In genomic region chr16:85288869-85289660, GRCh38 we compare ENCODE assay signal across 1 cellular context.
TF ChIP-seq lines count a peak whose summit lies in the region.

No MANE protein-coding gene starts in this region.

TF ChIP-seq in HepG2, 621 proteins besides CTCF, POLR2A, EP300 and RAD21 (continued from another document and continues in another):
- no peak for TF ChIP-seq LRRFIP1 (CRISPR knock-in tag; conservative IDR thresholded peaks at IDR 0.05)
- peak; percentile 74; the same call in 1 of the 2 replicates for TF ChIP-seq ZNF589 (CRISPR knock-in tag; conservative IDR thresholded peaks at IDR 0.05)
- TF ChIP-seq TARDBP (CRISPR knock-in tag; IDR thresholded peaks at IDR 0.05) = peak; percentile 91
- TF ChIP-seq ARID5B (CRISPR knock-in tag; IDR thresholded peaks at IDR 0.05) = peak; percentile 94
- no peak for TF ChIP-seq CSRNP2 (CRISPR knock-in tag; conservative IDR thresholded peaks at IDR 0.05; ENCODE audit: low read depth)
- no peak for TF ChIP-seq ZNF513 (CRISPR knock-in tag; conservative IDR thresholded peaks at IDR 0.05)
- TF ChIP-seq ZNF710 (CRISPR knock-in tag; IDR thresholded peaks at IDR 0.05; ENCODE audit: borderline replicate concordance) = peak; percentile 82
- TF ChIP-seq NCOR1 (IDR thresholded peaks at IDR 0.05; ENCODE audit: borderline replicate concordance, low read length) = peak; percentile 94
- no peak for TF ChIP-seq ZNF256 (CRISPR knock-in tag; conservative IDR thresholded peaks at IDR 0.05)
- TF ChIP-seq KDM6A (CRISPR knock-in tag; IDR thresholded peaks at IDR 0.05; ENCODE audit: low read depth) = peak; percentile 81
- peak; percentile 12; the same call in 1 of the 2 replicates for TF ChIP-seq MIER2 (CRISPR knock-in tag; IDR thresholded peaks at IDR 0.05)
- TF ChIP-seq GATA4 (IDR thresholded peaks at IDR 0.05; ENCODE audit: borderline replicate concordance, low read depth) = peak; percentile 49; the same call in 1 of the 2 replicates
- no peak for TF ChIP-seq ZMAT5 (CRISPR knock-in tag; IDR thresholded peaks at IDR 0.05; ENCODE audit: borderline replicate concordance, low read depth)
- TF ChIP-seq ZBTB33 (CRISPR knock-in tag; IDR thresholded peaks at IDR 0.05) = peak; percentile 51; the same call in 1 of the 2 replicates
- peak; percentile 71 for TF ChIP-seq SP4 (CRISPR knock-in tag; IDR thresholded peaks at IDR 0.05)
- TF ChIP-seq TEAD3 (CRISPR knock-in tag; optimal IDR thresholded peaks at IDR 0.05; ENCODE audit: borderline replicate concordance) = peak; percentile 55
- no peak for TF ChIP-seq ZNF644 (CRISPR knock-in tag; IDR thresholded peaks at IDR 0.05; ENCODE audit: low read depth)
- peak; percentile 99 for TF ChIP-seq ESRRA (CRISPR knock-in tag; IDR thresholded peaks at IDR 0.05; ENCODE audit: low read depth)
- TF ChIP-seq ZNF496 (CRISPR knock-in tag; IDR thresholded peaks at IDR 0.05; ENCODE audit: insufficient replicate concordance) = no peak
- peak; percentile 92; the same call in 1 of the 2 replicates for TF ChIP-seq ZBTB46 (CRISPR knock-in tag; IDR thresholded peaks at IDR 0.05; ENCODE audit: borderline replicate concordance)
- peak; percentile 51; the same call in 1 of the 2 replicates for TF ChIP-seq HIVEP1 (CRISPR knock-in tag; IDR thresholded peaks at IDR 0.05)
- TF ChIP-seq HNRNPL (IDR thresholded peaks at IDR 0.05; ENCODE audit: low read depth, low read length) = no peak
- TF ChIP-seq HNF1A (IDR thresholded peaks at IDR 0.05; ENCODE audit: low read depth) = peak; percentile 66
- peak; percentile 80; the same call in 1 of the 2 replicates for TF ChIP-seq HNF1A (CRISPR knock-in tag; IDR thresholded peaks at IDR 0.05; ENCODE audit: borderline replicate concordance)
- peak; percentile 16; the same call in 1 of the 2 replicates for TF ChIP-seq NFKB2 (CRISPR knock-in tag; IDR thresholded peaks at IDR 0.05; ENCODE audit: borderline replicate concordance)
- no peak for TF ChIP-seq ZFP37 (CRISPR knock-in tag; IDR thresholded peaks at IDR 0.05; ENCODE audit: borderline replicate concordance)
- peak; percentile 27; the same call in 1 of the 2 replicates for TF ChIP-seq ZNF460 (CRISPR knock-in tag; IDR thresholded peaks at IDR 0.05; ENCODE audit: borderline replicate concordance)
- TF ChIP-seq ZNF780A (CRISPR knock-in tag; IDR thresholded peaks at IDR 0.05) = no peak
- no peak for TF ChIP-seq HOXA9 (CRISPR knock-in tag; IDR thresholded peaks at IDR 0.05; ENCODE audit: borderline replicate concordance)
- TF ChIP-seq ZNF605 (CRISPR knock-in tag; IDR thresholded peaks at IDR 0.05) = peak; percentile 83
- TF ChIP-seq TCF12 (IDR thresholded peaks at IDR 0.05) = no peak
- TF ChIP-seq TCF12 (CRISPR knock-in tag; IDR thresholded peaks at IDR 0.05) = peak; percentile 97
- peak; percentile 68; the same call in 1 of the 2 replicates for TF ChIP-seq ZNF446 (CRISPR knock-in tag; IDR thresholded peaks at IDR 0.05)
- no peak for TF ChIP-seq MXI1 (IDR thresholded peaks at IDR 0.05; ENCODE audit: borderline replicate concordance, low read depth, low read length)
- no peak for TF ChIP-seq ZNF431 (CRISPR knock-in tag; IDR thresholded peaks at IDR 0.05; ENCODE audit: borderline replicate concordance, low read depth)
- no peak for TF ChIP-seq TEAD2 (CRISPR knock-in tag; IDR thresholded peaks at IDR 0.05)
